ENCODE assay signal across 8 cellular contexts in genomic region chr6:130885392-130886192, GRCh38. TPM values are rescaled to one million over a fixed set of nuclear protein-coding genes. Genes with fewer than 3 reads are reported as not detected.
DNase-seq lines count a peak whose midpoint lies in the region; ATAC-seq and TF ChIP-seq lines count a peak whose summit lies in the region.

No MANE protein-coding gene starts in this region.

- CTCF ChIA-PET in WTC11 (lab: Charles Lee) = interaction anchor here (0.6 to 2.1 kb wide), 30 partner anchors 9 to 743 kb away, joined by 3 to 40 read pairs (median 4); partner anchors contain the start of genes EPB41L2 and MED23

- H3K27ac Mint-ChIP-seq in WTC11 = no peak overlapping the region

- 0 out of 2 replicates have a peak, but pooled peaks cover 3% of the 10 kb centered on the region for H3K9me3 Mint-ChIP-seq in WTC11

- peak; percentile 81 for TF ChIP-seq CTCF in AG09319 (IDR thresholded peaks at IDR 0.05; ENCODE audit: low read depth, low read length)
- TF ChIP-seq CTCF in WTC11 (IDR thresholded peaks at IDR 0.05) = peak; percentile 83

- H3K27ac ChIP-seq in caudate nucleus (ENCODE audit: low read depth, low read length) = peak overlapping the region; percentile 31

- H3K36me3 Mint-ChIP-seq in WTC11 = peaks cover 3% of the 10 kb centered on the region

- H3K4me3 Mint-ChIP-seq in WTC11 = no peak overlapping the region

- H3K4me1 Mint-ChIP-seq in WTC11 = peaks cover 3% of the 10 kb centered on the region

- DNase-seq in AG09319 (ENCODE audit: extremely low read depth, low read depth) (peak; percentile 61), NCI-H2196 (lab: John Stamatoyannopoulos, UW; ENCODE audit: unreplicated experiment) (peak; percentile 77), WTC11 (ENCODE audit: low spot score) (peak; percentile 72), caudate nucleus (lab: John Stamatoyannopoulos, UW) (peak in 39 of 61 donors; percentile 3 to 87 (median 46)), kidney glomerular epithelial cell (lab: John Stamatoyannopoulos, UW) (peak; percentile 53)
- peak; percentile 44 to 58 for DNase-seq in stimulated activated CD4-positive, alpha-beta T cell treated with anti-CD3 and anti-CD28 coated beads, Interleukin-4, amount 100 ng/mL, for 48 hours (ENCODE audit: low read depth in 2 of 2)

- peak; percentile 88 for ATAC-seq in GM18858 (IDR thresholded peaks at IDR 0.05; ENCODE audit: unreplicated experiment)
- peak; percentile 95 for ATAC-seq in HG03066 (IDR thresholded peaks at IDR 0.05; ENCODE audit: low read depth, unreplicated experiment)
- ATAC-seq in WTC11 = peak; percentile 82

- H3K27me3 Mint-ChIP-seq in WTC11 (ENCODE audit: low read depth) = no peaks in the 10 kb centered on the region

- POLR2A ChIA-PET in WTC11 (lab: Charles Lee) = no interaction called here

TF ChIP-seq in WTC11, 78 proteins besides CTCF, POLR2A, EP300 and RAD21:
- TF ChIP-seq CDX4 (CRISPR knock-in tag; IDR thresholded peaks at IDR 0.05; ENCODE audit: borderline replicate concordance) = no peak
- TF ChIP-seq TP53 (CRISPR knock-in tag; IDR thresholded peaks at IDR 0.05) = no peak
- TF ChIP-seq USF2 (CRISPR knock-in tag; IDR thresholded peaks at IDR 0.05) = no peak
- no peak for TF ChIP-seq IRF2 (CRISPR knock-in tag; IDR thresholded peaks at IDR 0.05; ENCODE audit: borderline replicate concordance, low read depth)
- no peak for TF ChIP-seq KAT7 (CRISPR knock-in tag; IDR thresholded peaks at IDR 0.05; ENCODE audit: borderline replicate concordance)
- TF ChIP-seq ZNF396 (CRISPR knock-in tag; IDR thresholded peaks at IDR 0.05; ENCODE audit: borderline replicate concordance) = no peak
- TF ChIP-seq ATF2 (CRISPR knock-in tag; IDR thresholded peaks at IDR 0.05; ENCODE audit: borderline replicate concordance, low read depth) = no peak
- no peak for TF ChIP-seq ESRRA (CRISPR knock-in tag; IDR thresholded peaks at IDR 0.05; ENCODE audit: borderline replicate concordance)
- no peak for TF ChIP-seq FOXJ3 (CRISPR knock-in tag; IDR thresholded peaks at IDR 0.05; ENCODE audit: borderline replicate concordance)
- no peak for TF ChIP-seq CREB1 (CRISPR knock-in tag; IDR thresholded peaks at IDR 0.05)
- no peak for TF ChIP-seq ETV6 (CRISPR knock-in tag; IDR thresholded peaks at IDR 0.05)
- TF ChIP-seq HMGXB4 (CRISPR knock-in tag; IDR thresholded peaks at IDR 0.05) = no peak
- no peak for TF ChIP-seq ZNF232 (CRISPR knock-in tag; IDR thresholded peaks at IDR 0.05)
- no peak for TF ChIP-seq NR3C1 (CRISPR knock-in tag; conservative IDR thresholded peaks at IDR 0.05; ENCODE audit: low read depth)
- no peak for TF ChIP-seq TEAD4 (CRISPR knock-in tag; IDR thresholded peaks at IDR 0.05)
- TF ChIP-seq ZMAT4 (CRISPR knock-in tag; IDR thresholded peaks at IDR 0.05) = no peak
- no peak for TF ChIP-seq SP1 (CRISPR knock-in tag; conservative IDR thresholded peaks at IDR 0.05)

RNA-seq across cellular contexts. Expression of gene SMLR1, which starts 58.4 kb away (rescaled TPM):
- not detected in 3 replicates for total RNA-seq in WTC11 (2021)

Comparison
In these comparisons a context has a peak if more than half of its experiments do, and no peak if none do; other contexts are left out.
1. Peak in every context shown above with its lines: DNase-seq, ATAC-seq and H3K27ac ChIP-seq.